Comparison of ENCODE assay signal across 8 cellular contexts in the genomic region with DNA sequence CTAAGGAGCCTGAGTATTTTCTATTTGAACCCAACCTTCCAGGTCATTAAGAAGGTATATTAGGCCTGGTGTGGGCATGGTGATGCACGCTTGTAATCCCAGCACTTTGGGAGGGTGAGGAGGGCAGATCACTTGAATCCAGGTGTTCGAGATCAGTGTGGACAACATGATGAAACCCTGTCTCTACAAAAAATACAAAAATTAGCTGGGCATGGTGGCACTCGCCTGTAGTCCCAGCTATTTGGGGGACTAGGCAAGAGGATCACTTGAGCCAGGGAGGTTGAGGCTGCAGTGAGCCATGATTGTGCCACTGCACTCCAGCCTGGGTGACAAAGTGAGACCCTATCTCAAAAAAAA. TPM values are rescaled to one million over a fixed set of nuclear protein-coding genes. Genes with fewer than 3 reads are reported as not detected.
DNase-seq lines count a peak whose midpoint lies in the region; ATAC-seq and TF ChIP-seq lines count a peak whose summit lies in the region.
"Not testable (repeated sequence)": the region's sequence is repeated elsewhere in the genome, so short reads cannot be mapped to it uniquely, and the experiment has no call there.

No MANE protein-coding gene starts in this region.

- not testable (repeated sequence) for H3K9me2 ChIP-seq in OCI-LY1 (ENCODE audit: low read depth, low read length)

- TF ChIP-seq POLR2A in suprapubic skin (IDR thresholded peaks at IDR 0.05), result not testable (repeated sequence)

- H3K36me3 Mint-ChIP-seq in CD14-positive monocyte, result peaks cover 3 to 31% of the 10 kb centered on the region in 2 donors
- peaks cover 17% of the 10 kb centered on the region for H3K36me3 Mint-ChIP-seq in activated CD4-positive, alpha-beta T cell treated with anti-CD3 and anti-CD28 coated beads, Interleukin-2, amount 10 ng/mL, durations not matched to agents 7 days and 5 days (ENCODE audit: low read depth)
- not testable (repeated sequence) for H3K36me3 Mint-ChIP-seq in osteocyte (ENCODE audit: unreplicated experiment)

- not testable (repeated sequence) for H3K27me3 ChIP-seq in OCI-LY1 (ENCODE audit: insufficient read depth, low read length); ascending aorta; lower lobe of right lung (ENCODE audit: low read depth); suprapubic skin

- not testable (repeated sequence) for H4K20me1 ChIP-seq in OCI-LY1 (ENCODE audit: insufficient read depth, low read length)

- H3K4me3 ChIP-seq in OCI-LY1 (ENCODE audit: low read depth, low read length, poor library complexity, severe bottlenecking) (peak overlapping the region; percentile 50), lower lobe of right lung (peak overlapping the region; percentile 17)
- H3K4me3 ChIP-seq in ascending aorta, suprapubic skin: not testable (repeated sequence)

- not testable (repeated sequence) for H3K9me3 Mint-ChIP-seq in CD14-positive monocyte; activated CD4-positive, alpha-beta T cell treated with anti-CD3 and anti-CD28 coated beads, Interleukin-2, amount 10 ng/mL, durations not matched to agents 7 days and 5 days; osteocyte (ENCODE audit: unreplicated experiment)

- H3K36me3 ChIP-seq in OCI-LY1 (ENCODE audit: insufficient read depth, low read length); ascending aorta; lower lobe of right lung; suprapubic skin: not testable (repeated sequence)

- H3K4me1 Mint-ChIP-seq in CD14-positive monocyte (peaks cover 62% of the 10 kb centered on the region), osteocyte (ENCODE audit: unreplicated experiment) (peaks cover 38% of the 10 kb centered on the region)
- peaks cover 50% of the 10 kb centered on the region for H3K4me1 Mint-ChIP-seq in activated CD4-positive, alpha-beta T cell treated with anti-CD3 and anti-CD28 coated beads, Interleukin-2, amount 10 ng/mL, durations not matched to agents 7 days and 5 days

- WGBS in suprapubic skin, result 91% methylated on average over 3 of the region's 3 CpGs

- not testable (repeated sequence) for H3K9me3 ChIP-seq in OCI-LY1 (ENCODE audit: low read length); ascending aorta; lower lobe of right lung; suprapubic skin

- not testable (repeated sequence) for TF ChIP-seq CTCF in CD14-positive monocyte (IDR thresholded peaks at IDR 0.05); OCI-LY1 (IDR thresholded peaks at IDR 0.05; ENCODE audit: low read length); ascending aorta (IDR thresholded peaks at IDR 0.05); lower lobe of right lung (IDR thresholded peaks at IDR 0.05); osteocyte (IDR thresholded peaks at IDR 0.05); suprapubic skin (IDR thresholded peaks at IDR 0.05)

- H3K27ac Mint-ChIP-seq in CD14-positive monocyte, result peak overlapping the region; percentile 94 to 100 (median 100)
- peak overlapping the region; percentile 60 for H3K27ac Mint-ChIP-seq in activated CD4-positive, alpha-beta T cell treated with anti-CD3 and anti-CD28 coated beads, Interleukin-2, amount 10 ng/mL, durations not matched to agents 7 days and 5 days
- H3K27ac Mint-ChIP-seq in osteocyte (ENCODE audit: unreplicated experiment), result peak overlapping the region; percentile 98

- H3K27ac ChIP-seq in OCI-LY1 (ENCODE audit: low read depth, low read length, poor library complexity, severe bottlenecking) (peak overlapping the region; percentile 96), ascending aorta (peak overlapping the region; percentile 67 to 78), epithelial cell of prostate (peak overlapping the region; percentile 71), lower lobe of right lung (peak overlapping the region; percentile 85), suprapubic skin (peak overlapping the region; percentile 34)

- ATAC-seq in lower lobe of right lung, result not testable (repeated sequence)

- intact Hi-C loops in CD14-positive monocyte (cut with micrococcal nuclease) (loop anchor here in 1 of 2 donors (2.0 to 10.0 kb wide), 3 partner anchors 49 to 135 kb away; a partner anchor contains a TSS), ascending aorta (cut with DNase I) (loop anchor here (2.0 to 5.0 kb wide), 2 partner anchors 19 to 50 kb away; a partner anchor contains a TSS)
- intact Hi-C loops in lower lobe of right lung (cut with DNase I), result not testable (repeated sequence)

- H3K9ac ChIP-seq in OCI-LY1 (ENCODE audit: low read length), result peak overlapping the region; percentile 58

- peak overlapping the region; percentile 71 for H3K4me2 ChIP-seq in OCI-LY1 (ENCODE audit: low read length)

- peaks cover 51% of the 10 kb centered on the region for H3K4me1 ChIP-seq in OCI-LY1 (ENCODE audit: insufficient read depth, low read length, severe bottlenecking)
- peaks cover 0 to 21% of the 10 kb centered on the region in 2 donors for H3K4me1 ChIP-seq in ascending aorta
- peaks cover 59% of the 10 kb centered on the region for H3K4me1 ChIP-seq in lower lobe of right lung
- H3K4me1 ChIP-seq in suprapubic skin, result peaks cover 46% of the 10 kb centered on the region

- not testable (repeated sequence) for DNase-seq in CD14-positive monocyte (ENCODE audit: low spot score); activated CD4-positive, alpha-beta T cell treated with anti-CD3 and anti-CD28 coated beads, Interleukin-2, amount 10 ng/mL, durations not matched to agents 7 days and 5 days; ascending aorta (ENCODE audit: low spot score in 2 of 2); epithelial cell of prostate (ENCODE audit: low read depth, low spot score); lower lobe of right lung; osteocyte (ENCODE audit: extremely low spot score, unreplicated experiment); suprapubic skin (ENCODE audit: low spot score in 2 of 2)

- peak overlapping the region; percentile 75 to 82 for H3K4me3 Mint-ChIP-seq in CD14-positive monocyte
- not testable (repeated sequence) for H3K4me3 Mint-ChIP-seq in activated CD4-positive, alpha-beta T cell treated with anti-CD3 and anti-CD28 coated beads, Interleukin-2, amount 10 ng/mL, durations not matched to agents 7 days and 5 days; osteocyte (ENCODE audit: unreplicated experiment)

- H3K27me3 Mint-ChIP-seq in CD14-positive monocyte (ENCODE audit: low read depth in 3 of 3); activated CD4-positive, alpha-beta T cell treated with anti-CD3 and anti-CD28 coated beads, Interleukin-2, amount 10 ng/mL, durations not matched to agents 7 days and 5 days; osteocyte (ENCODE audit: unreplicated experiment): not testable (repeated sequence)

- H3F3A ChIP-seq in OCI-LY1 (ENCODE audit: insufficient read depth, low read length), result not testable (repeated sequence)

- not testable (repeated sequence) for TF ChIP-seq EP300 in suprapubic skin (IDR thresholded peaks at IDR 0.05)

- H2AFZ ChIP-seq in OCI-LY1 (ENCODE audit: low read length), result not testable (repeated sequence)

- POLR2A ChIA-PET in activated CD4-positive, alpha-beta T cell treated with anti-CD3 and anti-CD28 coated beads, Interleukin-2, amount 10 ng/mL, durations not matched to agents 7 days and 5 days (lab: Charles Lee), result not testable (repeated sequence)

- CTCF ChIA-PET in activated CD4-positive, alpha-beta T cell treated with anti-CD3 and anti-CD28 coated beads, Interleukin-2, amount 10 ng/mL, durations not matched to agents 7 days and 5 days (lab: Charles Lee), result interaction anchor here (1.0 to 1.1 kb wide), 2 partner anchors 27 to 55 kb away, joined by 3 to 5 read pairs; no protein-coding TSS in a partner anchor

- H3K79me2 ChIP-seq in OCI-LY1 (ENCODE audit: insufficient read depth, low read length), result peaks cover 87% of the 10 kb centered on the region

RNA-seq across cellular contexts. Expression of a gene that starts 50.0 kb away (rescaled TPM):
- 100 to 1,000 TPM; 118 to 148 TPM for polyA plus RNA-seq in CD14-positive monocyte
- 100 to 1,000 TPM; 123 to 139 TPM for total RNA-seq in activated CD4-positive, alpha-beta T cell treated with anti-CD3 and anti-CD28 coated beads, Interleukin-2, amount 10 ng/mL, durations not matched to agents 7 days and 5 days
- total RNA-seq in ascending aorta, result 43.3 TPM
- 146 TPM for total RNA-seq in lower lobe of right lung
- 154 and 159 TPM in 2 replicates for total RNA-seq in osteocyte
- 10 to 100 TPM; 51.3 to 77.8 (median 66.0) TPM for total RNA-seq in suprapubic skin

Comparison
In these comparisons a context has a peak if more than half of its experiments do, and no peak if none do; other contexts are left out.
1. H3K27ac ChIP-seq: peak in every context shown above with its lines; median percentile 96 in OCI-LY1; 85 in lower lobe of right lung; 72 in ascending aorta; 71 in epithelial cell of prostate; 34 in suprapubic skin.